Comparison of ENCODE assay signal across 15 cellular contexts in the genomic region with DNA sequence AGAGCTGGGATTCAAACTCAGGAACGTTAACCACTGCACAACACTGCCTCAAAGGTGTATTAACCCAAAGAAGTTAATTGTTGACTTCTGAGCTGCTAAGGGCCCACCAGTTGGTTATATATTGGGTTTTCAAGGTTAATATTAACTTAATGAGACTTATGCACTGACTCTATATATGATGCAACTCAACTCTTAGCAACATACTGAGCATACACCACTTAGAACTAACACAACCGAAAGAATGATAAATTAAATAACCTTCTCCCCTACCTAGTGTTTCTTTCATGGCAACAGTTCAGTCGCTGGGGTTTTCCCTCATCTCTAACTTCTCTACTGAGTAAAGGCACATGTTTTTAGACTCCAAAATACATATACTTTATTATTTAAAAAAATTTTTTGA. TPM values are rescaled to one million over a fixed set of nuclear protein-coding genes. Genes with fewer than 3 reads are reported as not detected.
A peak's percentile ranks its signal among the peaks of the same experiment; 100 is the strongest.
DNase-seq lines count a peak whose midpoint lies in the region; ATAC-seq and TF ChIP-seq lines count a peak whose summit lies in the region.
"Had no signal": no experiment of that assay in that cellular context is flagged by ENCODE, and none has a peak within 500 bp of the region (broad histone marks: within the 10 kb centered on the region; RNA-seq: fewer than 3 reads in every experiment).

No MANE protein-coding gene starts in this region.

- no peak overlapping the region for H3K4me3 ChIP-seq in kidney epithelial cell (ENCODE audit: low read depth, low read length)

- H3K4me3 Mint-ChIP-seq in activated CD4-positive, alpha-beta memory T cell treated with anti-CD3 and anti-CD28 coated beads, Interleukin-2, amount 10 ng/mL, durations not matched to agents 7 days and 5 days: no peak overlapping the region
- H3K4me3 Mint-ChIP-seq: activated naive CD8-positive, alpha-beta T cell; central memory CD8-positive, alpha-beta T cell had no signal

- no peaks in the 10 kb centered on the region for H3K36me3 ChIP-seq in kidney epithelial cell (ENCODE audit: control insufficient read depth, insufficient read depth, low read length)

- CTCF ChIA-PET in activated CD4-positive, alpha-beta memory T cell treated with anti-CD3 and anti-CD28 coated beads, Interleukin-2, amount 10 ng/mL, durations not matched to agents 7 days and 5 days (lab: Charles Lee): no interaction called here

- H3K9me3 Mint-ChIP-seq in activated CD4-positive, alpha-beta memory T cell treated with anti-CD3 and anti-CD28 coated beads, Interleukin-2, amount 10 ng/mL, durations not matched to agents 7 days and 5 days: no peaks in the 10 kb centered on the region
- H3K9me3 Mint-ChIP-seq: central memory CD8-positive, alpha-beta T cell had no signal

- no peak for TF ChIP-seq CTCF in kidney epithelial cell (IDR thresholded peaks at IDR 0.05; ENCODE audit: insufficient read depth, low read length, poor library complexity, severe bottlenecking)

- H3K27ac Mint-ChIP-seq in activated CD4-positive, alpha-beta memory T cell treated with anti-CD3 and anti-CD28 coated beads, Interleukin-2, amount 10 ng/mL, durations not matched to agents 7 days and 5 days: no peak overlapping the region
- H3K27ac Mint-ChIP-seq: activated naive CD8-positive, alpha-beta T cell had no signal

- H3K4me1 Mint-ChIP-seq in activated CD4-positive, alpha-beta memory T cell treated with anti-CD3 and anti-CD28 coated beads, Interleukin-2, amount 10 ng/mL, durations not matched to agents 7 days and 5 days: no peaks in the 10 kb centered on the region
- H3K4me1 Mint-ChIP-seq: central memory CD8-positive, alpha-beta T cell had no signal

- H3K36me3 Mint-ChIP-seq in activated CD4-positive, alpha-beta memory T cell treated with anti-CD3 and anti-CD28 coated beads, Interleukin-2, amount 10 ng/mL, durations not matched to agents 7 days and 5 days (ENCODE audit: low read depth): no peaks in the 10 kb centered on the region

- ATAC-seq in GM18861 (IDR thresholded peaks at IDR 0.05; ENCODE audit: unreplicated experiment) (peak; percentile 98), GM21576 (IDR thresholded peaks at IDR 0.05; ENCODE audit: unreplicated experiment) (peak; percentile 78), HG03159 (IDR thresholded peaks at IDR 0.05; ENCODE audit: unreplicated experiment) (peak; percentile 90)

- POLR2A ChIA-PET in activated CD4-positive, alpha-beta memory T cell treated with anti-CD3 and anti-CD28 coated beads, Interleukin-2, amount 10 ng/mL, durations not matched to agents 7 days and 5 days (lab: Charles Lee): no interaction called here

- DNase-seq in kidney epithelial cell (ENCODE audit: low read depth) (peak; percentile 73), HPDE6-E6E7 (ENCODE audit: extremely low spot score) (no peak), NCI-H69 (lab: John Stamatoyannopoulos, UW) (no peak), T1000 (lab: John Stamatoyannopoulos, UW) (no peak)
- DNase-seq in activated CD4-positive, alpha-beta memory T cell treated with anti-CD3 and anti-CD28 coated beads, Interleukin-2, amount 10 ng/mL, durations not matched to agents 7 days and 5 days: no peak
- DNase-seq: activated CD8-positive, alpha-beta memory T cell treated with anti-CD3 and anti-CD28 coated beads for 24 hours; C1 segment of cervical spinal cord; NCI-H446; retina; substantia nigra had no signal

- H3K27me3 Mint-ChIP-seq in activated CD4-positive, alpha-beta memory T cell treated with anti-CD3 and anti-CD28 coated beads, Interleukin-2, amount 10 ng/mL, durations not matched to agents 7 days and 5 days: no peaks in the 10 kb centered on the region
- H3K27me3 Mint-ChIP-seq: activated naive CD8-positive, alpha-beta T cell; central memory CD8-positive, alpha-beta T cell had no signal

- H3K27me3 ChIP-seq in kidney epithelial cell (ENCODE audit: control insufficient read depth, insufficient read depth, low read length): no peaks in the 10 kb centered on the region

RNA-seq across cellular contexts. Expression of a gene that starts 34.5 kb away (rescaled TPM):
- 71.3 and 75.0 TPM in 2 replicates for total RNA-seq in kidney epithelial cell
- total RNA-seq in activated CD4-positive, alpha-beta memory T cell treated with anti-CD3 and anti-CD28 coated beads, Interleukin-2, amount 10 ng/mL, durations not matched to agents 7 days and 5 days: 10 to 100 TPM; 71.3 to 76.9 TPM
